10 cellular contexts compared by ENCODE assay signal in the genomic region with DNA sequence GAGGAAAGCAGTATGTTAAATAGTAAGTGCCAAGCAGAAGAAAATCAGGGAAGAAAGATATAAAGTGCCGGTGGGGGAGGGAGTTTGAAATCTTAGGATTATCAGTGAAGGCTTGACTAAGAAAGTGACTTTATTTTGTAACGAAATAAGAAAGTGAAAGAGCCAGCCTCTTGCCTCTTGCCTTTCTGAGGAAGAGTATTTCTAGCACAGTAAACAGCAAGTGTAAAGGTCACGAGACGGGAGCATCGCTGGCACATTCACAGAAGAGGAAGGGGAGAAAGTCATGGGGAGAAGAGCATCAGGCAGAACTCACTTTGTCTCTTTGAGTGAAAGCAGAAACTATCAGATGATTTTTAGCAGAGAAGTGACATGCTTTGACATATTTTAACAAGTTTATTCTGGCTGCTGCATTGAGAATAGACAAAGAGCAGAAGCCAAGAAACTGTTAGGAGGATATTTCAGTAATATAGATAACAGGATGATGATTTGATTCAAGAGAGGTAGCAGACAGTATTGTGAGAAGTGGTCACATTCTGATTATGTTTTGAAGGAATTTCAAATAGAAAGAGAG.
DNase-seq lines count a peak whose midpoint lies in the region; ATAC-seq, FAIRE-seq and TF ChIP-seq lines count a peak whose summit lies in the region.
"Had no signal": no experiment of that assay in that cellular context is flagged by ENCODE, and none has a peak within 500 bp of the region (broad histone marks: within the 10 kb centered on the region; RNA-seq: fewer than 3 reads in every experiment).

No MANE protein-coding gene starts in this region.

- H3K9me1 ChIP-seq in IMR-90 (ENCODE audit: insufficient read depth, low read length): no peaks in the 10 kb centered on the region

- H4K91ac ChIP-seq in IMR-90 (ENCODE audit: insufficient read depth, low read depth, low read length): no peak overlapping the region

- no peak overlapping the region for H3K4me3 ChIP-seq in IMR-90 (ENCODE audit: insufficient read depth, low read depth, low read length)

- no peak overlapping the region for H3K4me3 Mint-ChIP-seq in naive B cell
- H3K4me3 Mint-ChIP-seq: naive thymus-derived CD4-positive, alpha-beta T cell had no signal

- H2BK120ac ChIP-seq in IMR-90 (ENCODE audit: low read depth, low read length): no peak overlapping the region

- no peak overlapping the region for H2AK9ac ChIP-seq in IMR-90 (replicated peaks; ENCODE audit: low read depth, low read length, poor library complexity)

- H3K14ac ChIP-seq in IMR-90 (replicated peaks; ENCODE audit: low read depth, low read length): no peak overlapping the region

- no TSS peak for BruUV-seq in IMR-90 (replicated peaks; lab: Mats Ljungman, UMichigan)

- ATAC-seq in GM18502 (IDR thresholded peaks at IDR 0.05; ENCODE audit: poor library complexity, unreplicated experiment): peak; percentile 84
- ATAC-seq in GM19351 (IDR thresholded peaks at IDR 0.05; ENCODE audit: unreplicated experiment): peak; percentile 63
- no peak for ATAC-seq in IMR-90 (ENCODE audit: low read depth)
- ATAC-seq in naive B cell (ENCODE audit: low read depth in 2 of 2): peak; percentile 27 to 48
- ATAC-seq in GM21515 (IDR thresholded peaks at IDR 0.05; ENCODE audit: unreplicated experiment): no peak
- ATAC-seq: naive thymus-derived CD4-positive, alpha-beta T cell had no signal

- H3K4ac ChIP-seq in IMR-90 (ENCODE audit: low read depth, low read length): no peak overlapping the region

- no peak overlapping the region for H3K27ac Mint-ChIP-seq in naive B cell
- H3K27ac Mint-ChIP-seq: naive thymus-derived CD4-positive, alpha-beta T cell had no signal

- POLR2A ChIA-PET in IMR-90 (lab: Charles Lee; ENCODE audit: unreplicated experiment): no interaction called here

- H3K79me1 ChIP-seq in IMR-90 (ENCODE audit: low read depth in 1 of 2, low read length in 2 of 2): no peaks in the 10 kb centered on the region

- DNase-seq in IMR-90: no peak
- DNase-seq in naive B cell: no peak
- DNase-seq in NCI-H69 (lab: John Stamatoyannopoulos, UW): no peak
- DNase-seq in posterior cingulate gyrus: no peak
- no peak for DNase-seq in HTR-8/SVneo (ENCODE audit: insufficient read length, low spot score)
- DNase-seq: anterior cingulate cortex; naive thymus-derived CD4-positive, alpha-beta T cell had no signal

- WGBS in IMR-90 (ENCODE audit: extremely low coverage in 2 of 2, insufficient read length in 1 of 2), 2 experiments: 69% methylated on average over 4 of the region's 5 CpGs; no CpG with 5 or more reads in 1 of the 2 experiments

- no peak for FAIRE-seq in HTR-8/SVneo (lab: Jason Lieb, UNC)

- TF ChIP-seq RAD21 in IMR-90 (IDR thresholded peaks at IDR 0.05; ENCODE audit: low read length): no peak

- TF ChIP-seq POLR2A in IMR-90 (IDR thresholded peaks at IDR 0.05; ENCODE audit: low read depth, low read length): no peak

- CTCF ChIA-PET in IMR-90 (lab: Yijun Ruan, JAX): no interaction called here

- H3K4me2 ChIP-seq in IMR-90 (ENCODE audit: low read depth, low read length): no peak overlapping the region

- H4K20me1 ChIP-seq in IMR-90 (ENCODE audit: insufficient read depth, low read length): no peaks in the 10 kb centered on the region

- H2AFZ ChIP-seq in IMR-90 (replicated peaks; ENCODE audit: low read length, poor library complexity): no peak overlapping the region

- H3K36me3 Mint-ChIP-seq in naive B cell: peaks cover 0 to 5% of the 10 kb centered on the region in 2 donors

- H3K18ac ChIP-seq in IMR-90 (ENCODE audit: low read depth, low read length): no peak overlapping the region

- H2BK5ac ChIP-seq in IMR-90 (ENCODE audit: low read depth, low read length, poor library complexity, severe bottlenecking): no peak overlapping the region

- no peaks in the 10 kb centered on the region for H3K27me3 Mint-ChIP-seq in naive B cell
- H3K27me3 Mint-ChIP-seq: naive thymus-derived CD4-positive, alpha-beta T cell had no signal

- H3K27ac ChIP-seq in IMR-90 (ENCODE audit: insufficient read depth, low read length): no peak overlapping the region

- peaks cover 8% of the 10 kb centered on the region for H3K4me1 ChIP-seq in IMR-90 (ENCODE audit: control insufficient read depth, insufficient read depth, low read length)

- no peak overlapping the region for H2BK20ac ChIP-seq in IMR-90 (ENCODE audit: low read depth, low read length)

- in situ Hi-C loops in IMR-90 (cut with MboI; ENCODE audit: low sequenced_read_pairs): no loop called here

- dilution Hi-C loops in IMR-90 (cut with HindIII; ENCODE audit: low sequenced_read_pairs, unreplicated experiment): no loop called here

- no peak overlapping the region for H3K56ac ChIP-seq in IMR-90 (ENCODE audit: extremely low read depth, insufficient read depth, low read length)

- H3K4me1 Mint-ChIP-seq in naive B cell: peaks cover 5 to 7% (median 5%) of the 10 kb centered on the region in 3 donors

- 0 out of 2 replicates have a peak overlapping the region, but pooled peaks have one; percentile 1 for H3K23ac ChIP-seq in IMR-90 (ENCODE audit: low read depth, low read length)

- no peak overlapping the region for H4K5ac ChIP-seq in IMR-90 (ENCODE audit: low read depth, low read length)

- no peak overlapping the region for H3K9ac ChIP-seq in IMR-90 (ENCODE audit: low read depth, low read length)

- no peak overlapping the region for H4K8ac ChIP-seq in IMR-90 (ENCODE audit: low read depth in 2 of 2, low read length in 2 of 2)

- H3K36me3 ChIP-seq in IMR-90 (ENCODE audit: control insufficient read depth, insufficient read depth, low read length): no peaks in the 10 kb centered on the region

- H2AK5ac ChIP-seq in IMR-90 (ENCODE audit: low read depth, low read length): no peak overlapping the region

- peaks cover 0 to 3% (median 0%) of the 10 kb centered on the region in 7 donors for H3K9me3 Mint-ChIP-seq in naive B cell

- no peak for TF ChIP-seq CTCF in IMR-90 (conservative IDR thresholded peaks at IDR 0.05; ENCODE audit: low read depth, low read length)

- no peak overlapping the region for H2BK15ac ChIP-seq in IMR-90 (ENCODE audit: low read depth, low read length)

- peaks cover 4% of the 10 kb centered on the region for H3K9me3 ChIP-seq in IMR-90 (ENCODE audit: control insufficient read depth, insufficient read depth, low read length)

- no peaks in the 10 kb centered on the region for H3K27me3 ChIP-seq in IMR-90 (ENCODE audit: control insufficient read depth, insufficient read depth, low read length)

- intact Hi-C loops in IMR-90 (cut with micrococcal nuclease) (no loop called here), posterior cingulate gyrus (cut with DNase I) (no loop called here)

TF ChIP-seq in IMR-90, 13 proteins besides CTCF, POLR2A, EP300 and RAD21:
- TF ChIP-seq CEBPB (IDR thresholded peaks at IDR 0.05; ENCODE audit: low read depth, low read length) (no peak), CHD1 (IDR thresholded peaks at IDR 0.05; ENCODE audit: low read depth, low read length) (no peak), NFE2L2 (IDR thresholded peaks at IDR 0.05; ENCODE audit: low read depth, low read length) (no peak), RCOR1 (IDR thresholded peaks at IDR 0.05; ENCODE audit: insufficient replicate concordance, low read length) (no peak), MXI1 (IDR thresholded peaks at IDR 0.05; ENCODE audit: borderline replicate concordance, low read depth, low read length) (no peak), MAFK (IDR thresholded peaks at IDR 0.05; ENCODE audit: low read depth, low read length) (no peak), MAZ (IDR thresholded peaks at IDR 0.05; ENCODE audit: borderline replicate concordance, low read depth, low read length) (no peak), RFX5 (IDR thresholded peaks at IDR 0.05; ENCODE audit: low read depth, low read length) (no peak), FOS (IDR thresholded peaks at IDR 0.05; ENCODE audit: low read depth, low read length) (no peak), BHLHE40 (IDR thresholded peaks at IDR 0.05; ENCODE audit: low read depth, low read length) (no peak), SMC3 (IDR thresholded peaks at IDR 0.05; ENCODE audit: low read depth, low read length) (no peak)
- TF ChIP-seq, protein P1, sequence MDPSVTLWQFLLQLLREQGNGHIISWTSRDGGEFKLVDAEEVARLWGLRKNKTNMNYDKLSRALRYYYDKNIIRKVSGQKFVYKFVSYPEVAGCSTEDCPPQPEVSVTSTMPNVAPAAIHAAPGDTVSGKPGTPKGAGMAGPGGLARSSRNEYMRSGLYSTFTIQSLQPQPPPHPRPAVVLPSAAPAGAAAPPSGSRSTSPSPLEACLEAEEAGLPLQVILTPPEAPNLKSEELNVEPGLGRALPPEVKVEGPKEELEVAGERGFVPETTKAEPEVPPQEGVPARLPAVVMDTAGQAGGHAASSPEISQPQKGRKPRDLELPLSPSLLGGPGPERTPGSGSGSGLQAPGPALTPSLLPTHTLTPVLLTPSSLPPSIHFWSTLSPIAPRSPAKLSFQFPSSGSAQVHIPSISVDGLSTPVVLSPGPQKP (IDR thresholded peaks at IDR 0.05; ENCODE audit: borderline replicate concordance, low read depth, low read length): no peak
TF ChIP-seq in IMR-90: peak in this region for 0.

Comparison
In these comparisons a context has a peak if more than half of its experiments do, and no peak if none do; other contexts are left out.
1. ATAC-seq: peak in GM18502 (single experiment), GM19351 (single experiment) and naive B cell (2 of 2); none in IMR-90 (single experiment) and GM21515 (single experiment).